ENCODE assay signal across 15 cellular contexts in the genomic region with DNA sequence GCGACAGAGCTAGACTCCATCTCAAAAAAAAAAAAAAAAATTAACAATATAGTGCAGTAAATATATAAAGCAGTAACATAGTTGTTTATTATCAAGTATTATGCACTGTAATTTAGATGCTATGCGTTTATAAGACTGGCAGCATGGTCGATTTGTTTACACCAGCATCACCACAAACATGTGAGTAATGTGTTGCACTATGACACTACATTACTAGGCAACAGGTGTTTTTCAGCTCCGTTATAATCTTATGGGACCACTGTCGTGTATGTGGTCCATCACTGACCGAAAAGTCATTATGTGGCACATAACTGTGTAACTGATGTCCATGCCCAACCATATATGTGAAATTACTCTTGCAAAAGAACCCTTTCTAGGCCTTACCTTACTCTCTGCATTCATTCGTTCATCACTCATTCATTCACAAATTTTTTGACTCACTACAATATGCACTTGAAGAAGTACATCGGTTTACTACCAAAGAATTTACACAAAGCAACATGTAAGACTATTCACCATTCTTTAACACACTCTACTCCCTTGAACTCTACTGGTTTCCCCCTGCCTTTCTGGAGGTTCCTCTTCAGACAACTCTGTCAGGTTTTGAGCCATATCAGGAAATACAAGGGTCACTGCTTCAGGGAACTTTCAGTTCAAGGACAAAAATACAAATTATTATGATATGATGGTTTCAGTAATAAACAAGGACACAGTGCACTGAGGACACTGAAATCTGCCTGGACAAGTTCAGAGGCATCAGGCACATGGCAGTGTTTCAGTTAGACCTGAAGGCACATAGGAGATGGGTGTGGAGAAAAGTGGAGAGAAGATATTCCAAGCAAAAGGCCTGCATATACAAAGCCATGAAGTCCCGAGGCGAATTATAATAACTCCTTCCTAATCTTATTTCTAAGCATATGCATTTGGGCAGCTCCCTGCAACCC. TPM values are rescaled to one million over a fixed set of nuclear protein-coding genes. Genes with fewer than 3 reads are reported as not detected.
DNase-seq lines count a peak whose midpoint lies in the region; ATAC-seq and TF ChIP-seq lines count a peak whose summit lies in the region.
"Had no signal": no experiment of that assay in that cellular context is flagged by ENCODE, and none has a peak within 500 bp of the region (broad histone marks: within the 10 kb centered on the region; RNA-seq: fewer than 3 reads in every experiment).

No MANE protein-coding gene starts in this region.

- H3K4me1 ChIP-seq in SK-N-SH (ENCODE audit: control insufficient read depth in 1 of 2, insufficient read depth in 2 of 2, low read depth in 1 of 2, low read length in 1 of 2) (peaks cover 26 to 40% of the 10 kb centered on the region in 2 experiments), spleen (peaks cover 57 to 91% (median 74%) of the 10 kb centered on the region in 6 donors), PC-9 (replicated peaks; ENCODE audit: insufficient read depth) (0 out of 2 replicates have a peak, but pooled peaks cover 4% of the 10 kb centered on the region)

- peaks cover 9% of the 10 kb centered on the region for H3K36me3 Mint-ChIP-seq in IgD-negative memory B cell

- peak overlapping the region; percentile 16 to 93 (median 72) for H3K27ac Mint-ChIP-seq in IgD-negative memory B cell
- H3K27ac Mint-ChIP-seq: T-helper 2 cell treated with Interferon-gamma antibody and Interleukin-4, amounts not matched to agents 5 μg/mL and 100 μg/mL, for 36 hours had no signal

- H3K9me3 ChIP-seq in SK-N-SH: no peaks in the 10 kb centered on the region
- H3K9me3 ChIP-seq in spleen: no peaks in the 10 kb centered on the region
- no peaks in the 10 kb centered on the region for H3K9me3 ChIP-seq in PC-9 (ENCODE audit: insufficient read depth, low read depth)
- H3K9me3 ChIP-seq: neutrophil, thyroid gland had no signal

- peaks cover 100% of the 10 kb centered on the region for H3K79me2 ChIP-seq in SK-N-SH (ENCODE audit: insufficient read depth)
- H3K79me2 ChIP-seq in PC-9 (ENCODE audit: low read depth): peaks cover 100% of the 10 kb centered on the region

- TF ChIP-seq CTCF in SK-N-SH (IDR thresholded peaks at IDR 0.05) (no peak), spleen (IDR thresholded peaks at IDR 0.05 in 8 of 11, conservative IDR thresholded peaks at IDR 0.05 in 3 of 11) (no peak), PC-9 (conservative IDR thresholded peaks at IDR 0.05) (no peak)

- no peaks in the 10 kb centered on the region for H3K27me3 ChIP-seq in SK-N-SH (ENCODE audit: insufficient read depth)
- no peaks in the 10 kb centered on the region for H3K27me3 ChIP-seq in spleen (replicated peaks in 1 of 7)
- H3K27me3 ChIP-seq in PC-9 (ENCODE audit: insufficient read depth, low read depth): no peaks in the 10 kb centered on the region
- H3K27me3 ChIP-seq: neutrophil, thyroid gland had no signal

- intact Hi-C loops in spleen (cut with DNase I; ENCODE audit: low total_unique reads) (no loop called here), PC-9 (cut with micrococcal nuclease; ENCODE audit: unreplicated experiment) (no loop called here)

- no TSS peak for BruUV-seq in PC-9 (replicated peaks; lab: Mats Ljungman, UMichigan)

- WGBS in SK-N-SH (ENCODE audit: low lambda C conversion rate): 89% methylated on average over 10 of the region's 10 CpGs
- WGBS in spleen, 5 donors: 75 to 88% (median 83%) methylated on average over 10 of the region's 10 CpGs

- H4K20me1 ChIP-seq in SK-N-SH (ENCODE audit: insufficient read depth): peaks cover 100% of the 10 kb centered on the region
- peaks cover 72% of the 10 kb centered on the region for H4K20me1 ChIP-seq in PC-9 (ENCODE audit: insufficient read depth)

- H3K4me3 ChIP-seq in SK-N-SH (ENCODE audit: low read depth in 2 of 2, low read length in 1 of 2) (no peak overlapping the region), spleen (no peak overlapping the region), PC-9 (no peak overlapping the region)
- H3K4me3 ChIP-seq: thyroid gland had no signal

- no peak overlapping the region for H3K4me2 ChIP-seq in SK-N-SH
- H3K4me2 ChIP-seq in PC-9: no peak overlapping the region

- no peak for TF ChIP-seq EP300 in SK-N-SH (IDR thresholded peaks at IDR 0.05; ENCODE audit: borderline replicate concordance in 1 of 2, low read depth in 1 of 2, low read length in 1 of 2)

- TF ChIP-seq POLR2A in spleen (IDR thresholded peaks at IDR 0.05): no peak

- H2AFZ ChIP-seq in SK-N-SH (ENCODE audit: low read depth) (no peak overlapping the region), PC-9 (no peak overlapping the region)

- H3K27me3 Mint-ChIP-seq in IgD-negative memory B cell: no peaks in the 10 kb centered on the region

- no peak for TF ChIP-seq RAD21 in SK-N-SH (IDR thresholded peaks at IDR 0.05; ENCODE audit: low read length)

- no peak for ATAC-seq in SK-N-SH treated with all-trans-retinoic acid at 6 μM for 48 hours
- peak; percentile 35 for ATAC-seq in esophagus mucosa
- no peak for ATAC-seq in left lobe of liver
- ATAC-seq in GM18909 (IDR thresholded peaks at IDR 0.05; ENCODE audit: poor library complexity, unreplicated experiment): no peak

- CTCF ChIA-PET in SK-N-SH (lab: Yijun Ruan, JAX): no interaction called here
- CTCF ChIA-PET in PC-9 (lab: Charles Lee): no interaction called here

- H3F3A ChIP-seq in SK-N-SH (replicated peaks; ENCODE audit: insufficient read depth): peaks cover 14% of the 10 kb centered on the region
- H3F3A ChIP-seq in PC-9 (ENCODE audit: insufficient read depth, low read depth): peaks cover 14% of the 10 kb centered on the region; the same call in 1 of the 2 replicates

- peaks cover under 1 to 20% of the 10 kb centered on the region in 2 experiments for H3K36me3 ChIP-seq in SK-N-SH (replicated peaks in 1 of 2; ENCODE audit: control insufficient read depth in 1 of 2, insufficient read depth in 2 of 2, low read length in 1 of 2)
- peaks cover 0 to 6% (median under 1%) of the 10 kb centered on the region in 6 donors for H3K36me3 ChIP-seq in spleen
- H3K36me3 ChIP-seq in PC-9 (ENCODE audit: low read depth): no peaks in the 10 kb centered on the region; the same call in 1 of the 2 replicates
- H3K36me3 ChIP-seq: neutrophil, thyroid gland had no signal

- H3K4me1 Mint-ChIP-seq in IgD-negative memory B cell: peaks cover 50 to 57% (median 55%) of the 10 kb centered on the region in 3 donors

- no peaks in the 10 kb centered on the region for H3K9me2 ChIP-seq in SK-N-SH
- no peaks in the 10 kb centered on the region for H3K9me2 ChIP-seq in PC-9 (ENCODE audit: insufficient read depth)

- H3K4me3 Mint-ChIP-seq in IgD-negative memory B cell: peak overlapping the region in 3 of 4 donors; percentile 53 to 87 (median 71)
- H3K4me3 Mint-ChIP-seq: T-helper 2 cell treated with Interferon-gamma antibody and Interleukin-4, amounts not matched to agents 5 μg/mL and 100 μg/mL, for 36 hours had no signal

- peak overlapping the region; percentile 7 to 70 for H3K27ac ChIP-seq in SK-N-SH (ENCODE audit: low read depth in 2 of 2, low read length in 1 of 2)
- peak overlapping the region in 7 of 8 donors; percentile 9 to 82 (median 51) for H3K27ac ChIP-seq in spleen
- H3K27ac ChIP-seq in PC-9: no peak overlapping the region
- H3K27ac ChIP-seq: neutrophil, thyroid gland had no signal

- POLR2A ChIA-PET in SK-N-SH (lab: Yijun Ruan, JAX): no interaction called here
- POLR2A ChIA-PET in PC-9 (lab: Charles Lee; ENCODE audit: unreplicated experiment): no interaction called here

- H3K9me3 Mint-ChIP-seq in IgD-negative memory B cell: no peaks in the 10 kb centered on the region
- H3K9me3 Mint-ChIP-seq: T-helper 2 cell treated with Interferon-gamma antibody and Interleukin-4, amounts not matched to agents 5 μg/mL and 100 μg/mL, for 36 hours had no signal

- DNase-seq in SK-N-SH (no peak), spleen (no peak), left lobe of liver (ENCODE audit: low spot score) (no peak), PC-9 (no peak)
- DNase-seq: 8988T; activated effector memory CD4-positive, alpha-beta T cell treated with Interleukin-2 at 50 U/mL for 16 hours; dermis blood vessel endothelial cell; NCI-H774; thyroid gland had no signal

- H3K9ac ChIP-seq in SK-N-SH: no peak overlapping the region

TF ChIP-seq in SK-N-SH, 30 proteins besides CTCF, POLR2A, EP300 and RAD21:
- TF ChIP-seq TAF1 (IDR thresholded peaks at IDR 0.05; ENCODE audit: borderline replicate concordance, low read depth, low read length): no peak

TF ChIP-seq in SK-N-SH treated with all-trans-retinoic acid at 6 μM for 48 hours, 23 proteins besides CTCF, POLR2A, EP300 and RAD21 (continues in another document):
- TF ChIP-seq TOX (CRISPR knock-in tag; IDR thresholded peaks at IDR 0.05; ENCODE audit: borderline replicate concordance): no peak
- no peak for TF ChIP-seq RARB (CRISPR knock-in tag; IDR thresholded peaks at IDR 0.05)
- no peak for TF ChIP-seq CSDC2 (CRISPR knock-in tag; IDR thresholded peaks at IDR 0.05)
- TF ChIP-seq TCF4 (CRISPR knock-in tag; IDR thresholded peaks at IDR 0.05; ENCODE audit: borderline replicate concordance): no peak
- TF ChIP-seq PPARA (CRISPR knock-in tag; IDR thresholded peaks at IDR 0.05; ENCODE audit: borderline replicate concordance): no peak
- TF ChIP-seq, protein P1, sequence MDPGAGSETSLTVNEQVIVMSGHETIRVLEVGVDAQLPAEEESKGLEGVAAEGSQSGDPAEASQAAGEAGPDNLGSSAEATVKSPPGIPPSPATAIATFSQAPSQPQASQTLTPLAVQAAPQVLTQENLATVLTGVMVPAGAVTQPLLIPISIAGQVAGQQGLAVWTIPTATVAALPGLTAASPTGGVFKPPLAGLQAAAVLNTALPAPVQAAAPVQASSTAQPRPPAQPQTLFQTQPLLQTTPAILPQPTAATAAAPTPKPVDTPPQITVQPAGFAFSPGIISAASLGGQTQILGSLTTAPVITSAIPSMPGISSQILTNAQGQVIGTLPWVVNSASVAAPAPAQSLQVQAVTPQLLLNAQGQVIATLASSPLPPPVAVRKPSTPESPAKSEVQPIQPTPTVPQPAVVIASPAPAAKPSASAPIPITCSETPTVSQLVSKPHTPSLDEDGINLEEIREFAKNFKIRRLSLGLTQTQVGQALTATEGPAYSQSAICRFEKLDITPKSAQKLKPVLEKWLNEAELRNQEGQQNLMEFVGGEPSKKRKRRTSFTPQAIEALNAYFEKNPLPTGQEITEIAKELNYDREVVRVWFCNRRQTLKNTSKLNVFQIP (CRISPR knock-in tag; IDR thresholded peaks at IDR 0.05; ENCODE audit: borderline replicate concordance, low read depth): no peak

RNA-seq across cellular contexts. Expression of a gene that starts 17.4 kb away (rescaled TPM):
- 666 and 846 TPM in 2 replicates for polyA plus RNA-seq in SK-N-SH (2012; rRNA removed)
- 1,012 and 1,342 TPM in 2 replicates for polyA plus RNA-seq in SK-N-SH (2012; cell fraction: cytosol; rRNA removed)
- polyA plus RNA-seq in SK-N-SH (2012; cell fraction: nucleus; rRNA removed): 162 and 438 TPM in 2 replicates
- 394 TPM for polyA plus RNA-seq in IgD-negative memory B cell
- total RNA-seq in esophagus mucosa: 102 TPM
- 100 to 1,000 TPM; 242 to 555 (median 365) TPM for total RNA-seq in spleen
- 10 to 100 TPM; 31.5 to 65.3 (median 54.3) TPM for polyA plus RNA-seq in spleen
- total RNA-seq in left lobe of liver: 142 TPM
- total RNA-seq in PC-9 (2021): 307 and 421 TPM in 2 replicates
